In genomic region chr14:77862154-77862783, GRCh38 we compare ENCODE assay signal across 8 cellular contexts.
A peak's percentile ranks its signal among the peaks of the same experiment; 100 is the strongest.
DNase-seq lines count a peak whose midpoint lies in the region; ATAC-seq and TF ChIP-seq lines count a peak whose summit lies in the region.

No MANE protein-coding gene starts in this region.

- POLR2A ChIA-PET in A673 (lab: Charles Lee; ENCODE audit: low non-redundant PET) = no interaction called here

- CTCF ChIA-PET in A673 (lab: Charles Lee) = interaction anchor here (0.7 to 1.4 kb wide), 4 partner anchors 8 to 583 kb away, joined by 3 to 8 read pairs (median 6); no protein-coding TSS in a partner anchor

- H3K27me3 ChIP-seq in A673 (replicated peaks; ENCODE audit: insufficient read depth, low read depth, low read length, poor library complexity) (no peaks in the 10 kb centered on the region), foreskin keratinocyte (no peaks in the 10 kb centered on the region)

- no peak overlapping the region for H3K4me3 ChIP-seq in A673 (ENCODE audit: low read depth, low read length, poor library complexity, severe bottlenecking)

- in situ Hi-C loops in GM13976 (cut with MboI; ENCODE audit: low sequenced_read_pairs, unreplicated experiment) = loop anchor here (25.0 kb wide), 1 partner anchor 700 kb away; no protein-coding TSS in a partner anchor

- H3K36me3 ChIP-seq in A673 (ENCODE audit: insufficient read depth, low read length, poor library complexity, severe bottlenecking) = no peaks in the 10 kb centered on the region

- H3K9me3 ChIP-seq in A673 (ENCODE audit: low read depth, low read length, poor library complexity, severe bottlenecking) = no peaks in the 10 kb centered on the region

- no peaks in the 10 kb centered on the region for H3K4me1 ChIP-seq in A673 (ENCODE audit: insufficient read depth, low read length, poor library complexity, severe bottlenecking)
- H3K4me1 ChIP-seq in foreskin keratinocyte = no peaks in the 10 kb centered on the region

- TF ChIP-seq CTCF in A673 (conservative IDR thresholded peaks at IDR 0.05; ENCODE audit: low read depth, low read length) (peak; percentile 99), GM13976 (IDR thresholded peaks at IDR 0.05; ENCODE audit: borderline replicate concordance, control extremely low read depth, extremely low read depth, insufficient read depth, missing control alignments) (peak; percentile 98), foreskin keratinocyte (conservative IDR thresholded peaks at IDR 0.05) (peak; percentile 84)

- DNase-seq in A673 (ENCODE audit: low spot score) (peak; percentile 67), GM13976 (ENCODE audit: low spot score) (peak; percentile 87), OCI-M1 (lab: John Stamatoyannopoulos, UW) (peak; percentile 79), foreskin keratinocyte (peak in 1 of 2 donors; percentile 15), non-pigmented ciliary epithelial cell (ENCODE audit: low read depth) (peak; percentile 8), substantia nigra (lab: John Stamatoyannopoulos, UW) (peak in 48 of 49 donors; percentile 10 to 93 (median 66))
- DNase-seq in activated T-helper 9 cell treated with anti-CD3 and anti-CD28 coated beads, Interleukin-2, amount 50 U/mL, for 16 hours (ENCODE audit: low read depth) = peak; percentile 61

- ATAC-seq in HG03159 (IDR thresholded peaks at IDR 0.05; ENCODE audit: unreplicated experiment) = peak; percentile 75
- peak; percentile 69 for ATAC-seq in foreskin keratinocyte

- intact Hi-C loops in A673 (cut with micrococcal nuclease; ENCODE audit: unreplicated experiment) = loop anchor here (2.0 to 5.0 kb wide), 2 partner anchors 291 to 705 kb away; no protein-coding TSS in a partner anchor

- no peak overlapping the region for H3K27ac ChIP-seq in A673 (ENCODE audit: low read depth, low read length, poor library complexity, severe bottlenecking)
- no peak overlapping the region for H3K27ac ChIP-seq in foreskin keratinocyte
- H3K27ac ChIP-seq in substantia nigra (ENCODE audit: low read depth, low read length, poor library complexity, severe bottlenecking) = peak overlapping the region; percentile 33

- BruUV-seq in A673 (replicated peaks; lab: Mats Ljungman, UMichigan) = no TSS peak
